In the genomic region with DNA sequence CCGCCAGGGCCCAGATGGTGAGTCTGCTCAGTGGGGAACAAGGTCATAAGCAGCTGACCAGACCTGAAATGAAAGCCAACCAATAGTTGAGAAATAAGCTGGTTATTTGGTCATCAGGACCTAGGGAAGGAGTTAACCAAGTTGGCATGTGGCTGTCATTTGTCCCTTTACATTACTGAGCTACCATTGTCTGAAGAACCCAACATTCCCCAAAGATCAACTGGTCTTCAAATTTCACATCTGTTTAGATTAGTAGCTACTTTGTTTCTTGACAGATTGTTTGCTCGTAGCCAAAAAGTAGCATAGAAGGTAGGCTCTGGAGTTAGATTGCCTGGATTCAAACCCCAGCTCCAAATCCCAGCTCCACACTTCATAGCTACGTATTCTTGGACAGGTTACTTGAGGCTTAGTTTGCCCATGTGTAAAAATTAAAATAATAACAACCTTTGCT, we compare ENCODE assay signal across 8 cellular contexts. TPM values are rescaled to one million over a fixed set of nuclear protein-coding genes. Genes with fewer than 3 reads are reported as not detected.
DNase-seq lines count a peak whose midpoint lies in the region; ATAC-seq and TF ChIP-seq lines count a peak whose summit lies in the region.

No MANE protein-coding gene starts in this region.

- H3K27ac ChIP-seq in heart left ventricle, result peak overlapping the region in 11 of 12 donors; percentile 63 to 95 (median 90)
- H3K27ac ChIP-seq in mesenchymal stem cell (ENCODE audit: low read length, poor library complexity, severe bottlenecking), result no peak overlapping the region
- H3K27ac ChIP-seq in upper lobe of left lung, result peak overlapping the region; percentile 79 to 87 (median 83)

- peak overlapping the region; percentile 95 for H3K9ac ChIP-seq in mesenchymal stem cell (ENCODE audit: low read length)

- H3K36me3 ChIP-seq in heart left ventricle, result peaks cover 0 to 39% (median 27%) of the 10 kb centered on the region in 9 donors
- peaks cover 22 to 34% of the 10 kb centered on the region in 2 experiments for H3K36me3 ChIP-seq in mesenchymal stem cell (ENCODE audit: control insufficient read depth in 1 of 2, insufficient read depth in 2 of 2, low read depth in 1 of 2, low read length in 2 of 2)
- H3K36me3 ChIP-seq in upper lobe of left lung, result peaks cover 0 to 29% (median 10%) of the 10 kb centered on the region in 4 donors

- ATAC-seq in heart left ventricle (no peak), left ventricle myocardium superior (no peak), upper lobe of left lung (ENCODE audit: low FRiP score in 2 of 2) (no peak)

- no peak overlapping the region for H3K14ac ChIP-seq in mesenchymal stem cell (ENCODE audit: low read length in 2 of 2)

- H2BK15ac ChIP-seq in mesenchymal stem cell (ENCODE audit: low read depth, poor library complexity, severe bottlenecking), result peak overlapping the region; percentile 60

- TF ChIP-seq POLR2A in heart left ventricle (IDR thresholded peaks at IDR 0.05), result no peak
- TF ChIP-seq POLR2A in upper lobe of left lung (IDR thresholded peaks at IDR 0.05), result no peak

- in situ Hi-C loops in astrocyte of the spinal cord (cut with HindIII; ENCODE audit: low sequenced_read_pairs), result no loop called here

- H3K23ac ChIP-seq in mesenchymal stem cell (ENCODE audit: low read length in 2 of 2), result no peak overlapping the region

- H4K8ac ChIP-seq in mesenchymal stem cell (ENCODE audit: low read length), result peak overlapping the region; percentile 98

- whole genome bisulfite sequencing in heart left ventricle, 4 donors, result 93 to 98% (median 95%) methylated on average over 3 of the region's 3 CpGs
- WGBS in mesenchymal stem cell, result 83% methylated on average over 1 of the region's 3 CpGs
- WGBS in upper lobe of left lung, 2 donors, result 94% methylated on average over 3 of the region's 3 CpGs

- peak overlapping the region; percentile 57 to 75 for H2BK12ac ChIP-seq in mesenchymal stem cell (ENCODE audit: low read length in 2 of 2)

- peak overlapping the region; percentile 96 for H4K91ac ChIP-seq in mesenchymal stem cell (ENCODE audit: low read length)

- no peak for DNase-seq in heart left ventricle
- no peak for DNase-seq in left ventricle myocardium superior
- no peak for DNase-seq in astrocyte of the spinal cord (ENCODE audit: low read depth, low spot score)
- DNase-seq in mesenchymal stem cell, result no peak
- no peak for DNase-seq in upper lobe of left lung
- DNase-seq in COLO668 (lab: John Stamatoyannopoulos, UW; ENCODE audit: unreplicated experiment), result no peak
- no peak for DNase-seq in COLO829 (ENCODE audit: low spot score)
- DNase-seq in NOMO-1 treated with dmso at 0.1 percent for 144 hours (lab: John Stamatoyannopoulos, UW; ENCODE audit: unreplicated experiment), result no peak

- no peak for TF ChIP-seq CTCF in heart left ventricle (IDR thresholded peaks at IDR 0.05)
- TF ChIP-seq CTCF in astrocyte of the spinal cord (IDR thresholded peaks at IDR 0.05; ENCODE audit: low read depth, low read length), result no peak
- TF ChIP-seq CTCF in upper lobe of left lung (IDR thresholded peaks at IDR 0.05), result no peak

- peak overlapping the region; percentile 53 for H3K4me2 ChIP-seq in mesenchymal stem cell (ENCODE audit: low read length, poor library complexity, severe bottlenecking)

- intact Hi-C loops in heart left ventricle (cut with DNase I), result loop anchor here in 9 of 10 donors (5.0 to 10.0 kb wide), 5 partner anchors 34 to 406 kb away; partner anchors contain the start of genes LTB (in 7 of the 9), NELFE (in 3 of the 9), SKIC2 (in 3 of the 9) and APOM (in 1 of the 9)
- intact Hi-C loops in left ventricle myocardium superior (cut with micrococcal nuclease), result no loop called here

- H3K18ac ChIP-seq in mesenchymal stem cell (ENCODE audit: low read depth in 1 of 2, low read length in 2 of 2), result peak overlapping the region; percentile 52 to 55

- peak overlapping the region; percentile 5 to 92 for H3K4ac ChIP-seq in mesenchymal stem cell (ENCODE audit: low read depth in 1 of 2, low read length in 2 of 2)

- H2AFZ ChIP-seq in mesenchymal stem cell (ENCODE audit: low read depth, low read length), result no peak overlapping the region

- H2AK5ac ChIP-seq in mesenchymal stem cell (ENCODE audit: low read length, severe bottlenecking), result peak overlapping the region; percentile 54

- H3K4me3 ChIP-seq in heart left ventricle (peak overlapping the region in 10 of 12 donors; percentile 40 to 64 (median 57)), astrocyte of the spinal cord (ENCODE audit: low read depth, low read length) (peak overlapping the region; percentile 55), mesenchymal stem cell (ENCODE audit: insufficient read depth in 1 of 2, low read depth in 1 of 2, low read length in 2 of 2) (peak overlapping the region; percentile 9 to 77), upper lobe of left lung (peak overlapping the region in 3 of 4 donors; percentile 42 to 54 (median 45))

- no peaks in the 10 kb centered on the region for H3K27me3 ChIP-seq in heart left ventricle
- H3K27me3 ChIP-seq in mesenchymal stem cell (ENCODE audit: control insufficient read depth in 1 of 2, insufficient read depth in 1 of 2, low read length in 2 of 2), result no peaks in the 10 kb centered on the region
- no peaks in the 10 kb centered on the region for H3K27me3 ChIP-seq in upper lobe of left lung

- no peak for TF ChIP-seq EP300 in upper lobe of left lung (IDR thresholded peaks at IDR 0.05)

- peak overlapping the region; percentile 52 for H2BK120ac ChIP-seq in mesenchymal stem cell (ENCODE audit: low read depth, low read length)

- peaks cover 33% of the 10 kb centered on the region for H3K79me1 ChIP-seq in mesenchymal stem cell (replicated peaks; ENCODE audit: low read length, poor library complexity, severe bottlenecking)

- H2BK5ac ChIP-seq in mesenchymal stem cell (ENCODE audit: low read depth, low read length, poor library complexity, severe bottlenecking), result no peak overlapping the region

- H3K4me1 ChIP-seq in heart left ventricle (peaks cover 0 to 27% (median 13%) of the 10 kb centered on the region in 12 donors), mesenchymal stem cell (ENCODE audit: control insufficient read depth, insufficient read depth, low read depth, low read length) (peaks cover 13% of the 10 kb centered on the region), upper lobe of left lung (peaks cover 12 to 27% (median 18%) of the 10 kb centered on the region in 4 donors)

- H3K9me3 ChIP-seq in heart left ventricle (no peaks in the 10 kb centered on the region), mesenchymal stem cell (ENCODE audit: control insufficient read depth, low read length) (no peaks in the 10 kb centered on the region), upper lobe of left lung (no peaks in the 10 kb centered on the region)

RNA-seq across cellular contexts. Expression of gene NFKBIL1, which starts 1.0 kb away (rescaled TPM):
- total RNA-seq in heart left ventricle, result 10 to 100 TPM in 8 of 9 donors, 1 to 10 TPM in 1; 10.0 to 17.8 (median 12.4) TPM
- 10 to 100 TPM; 18.2 to 22.9 TPM for polyA plus RNA-seq in heart left ventricle
- 12.7 TPM for total RNA-seq in left ventricle myocardium superior
- 19.3 TPM for polyA plus RNA-seq in mesenchymal stem cell (2013, experiment 1 of 2)
- 17.1 TPM for polyA plus RNA-seq in mesenchymal stem cell (2013, experiment 2 of 2)
- total RNA-seq in upper lobe of left lung, result 10 to 100 TPM; 18.2 to 45.1 (median 23.8) TPM

RNA-seq across cellular contexts. Expression of gene ATP6V1G2, which starts 2.0 kb away (rescaled TPM):
- total RNA-seq in heart left ventricle (1 to 10 TPM; 1.1 to 3.5 (median 1.4) TPM), left ventricle myocardium superior (2.1 TPM), upper lobe of left lung (1 to 10 TPM in 4 of 6 donors, under 1 TPM in 2; 0.55 to 2.0 (median 1.1) TPM)
- polyA plus RNA-seq in heart left ventricle, result 1 to 10 TPM; 1.3 to 2.2 TPM
- polyA plus RNA-seq in mesenchymal stem cell (2013, experiment 1 of 2), result 1.7 TPM
- 1.5 TPM for polyA plus RNA-seq in mesenchymal stem cell (2013, experiment 2 of 2)

RNA-seq across cellular contexts. Expression of gene DDX39B, which starts 6.6 kb away (rescaled TPM):
- total RNA-seq in heart left ventricle (100 to 1,000 TPM; 122 to 209 (median 164) TPM), left ventricle myocardium superior (176 TPM), upper lobe of left lung (100 to 1,000 TPM; 201 to 541 (median 270) TPM)
- 100 to 1,000 TPM; 162 to 193 TPM for polyA plus RNA-seq in heart left ventricle
- polyA plus RNA-seq in mesenchymal stem cell (2013, experiment 1 of 2), result 151 TPM
- polyA plus RNA-seq in mesenchymal stem cell (2013, experiment 2 of 2), result 154 TPM

RNA-seq across cellular contexts. Expression of gene MCCD1, which starts 19.7 kb away (rescaled TPM):
- not detected for total RNA-seq in heart left ventricle
- polyA plus RNA-seq in heart left ventricle, result not detected
- not detected for total RNA-seq in left ventricle myocardium superior
- not detected for polyA plus RNA-seq in mesenchymal stem cell (2013, experiment 1 of 2)
- polyA plus RNA-seq in mesenchymal stem cell (2013, experiment 2 of 2), result not detected
- not detected for total RNA-seq in upper lobe of left lung

RNA-seq across cellular contexts. Expression of gene LTA, which starts 23.6 kb away (rescaled TPM):
- under 1 TPM in 2 of 9 donors, not detected in 7; 0.18 to 0.64 TPM for total RNA-seq in heart left ventricle
- under 1 TPM in 1 of 2 donors, not detected in 1; 0.07 TPM for polyA plus RNA-seq in heart left ventricle
- not detected for total RNA-seq in left ventricle myocardium superior
- polyA plus RNA-seq in mesenchymal stem cell (2013, experiment 1 of 2), result 0.06 TPM
- not detected for polyA plus RNA-seq in mesenchymal stem cell (2013, experiment 2 of 2)
- 1 to 10 TPM in 2 of 6 donors, not detected in 4; 1.6 to 1.8 TPM for total RNA-seq in upper lobe of left lung
